In the genomic region with DNA sequence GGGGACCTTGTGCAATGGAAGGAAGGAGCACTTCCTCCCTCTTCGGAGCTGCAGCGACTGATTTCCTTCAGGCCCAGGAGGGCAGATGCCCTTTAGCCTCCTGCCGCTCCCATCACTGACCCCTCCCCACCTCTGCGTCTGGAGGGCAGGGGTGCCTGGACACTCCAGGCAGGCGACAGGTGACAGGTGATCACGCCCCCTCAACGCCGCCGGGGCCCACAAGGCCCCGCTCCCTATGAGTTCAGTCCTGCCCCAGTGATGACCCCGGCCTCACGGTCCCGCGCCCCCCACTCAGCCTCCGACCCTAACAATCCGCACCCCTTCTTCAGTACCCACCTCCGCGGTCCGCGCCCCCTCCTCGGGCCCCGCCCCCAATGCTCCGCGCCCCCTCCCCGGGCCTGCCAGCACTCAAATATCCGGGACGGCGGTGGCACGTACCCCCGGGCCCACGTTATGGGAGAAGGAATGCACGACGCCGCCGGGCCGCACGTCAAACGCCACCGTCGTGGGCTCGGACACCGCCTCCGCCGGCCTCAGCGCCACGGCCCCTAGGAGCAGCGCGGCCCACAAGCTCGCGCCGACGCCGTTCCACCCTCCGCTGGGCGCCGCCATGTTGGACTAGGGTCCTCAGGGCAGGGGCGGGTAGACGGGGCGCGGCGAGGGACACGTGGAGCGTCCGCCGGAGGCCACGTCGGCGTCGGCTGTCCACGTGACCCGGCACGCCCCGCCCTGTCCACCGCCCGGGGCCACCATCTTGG, we compare ENCODE assay signal across 8 cellular contexts. TPM values are rescaled to one million over a fixed set of nuclear protein-coding genes. Genes with fewer than 3 reads are reported as not detected.
DNase-seq lines count a peak whose midpoint lies in the region; ATAC-seq, FAIRE-seq and TF ChIP-seq lines count a peak whose summit lies in the region.

A gene (minus strand): TSS at position 620 of the 758 bp plus-strand sequence. CDS start 8 bp downstream, at position 612.

- peaks cover 15% of the 10 kb centered on the region for H3K36me3 Mint-ChIP-seq in HFFc6 (ENCODE audit: low read depth)
- peaks cover 9 to 14% of the 10 kb centered on the region in 2 donors for H3K36me3 Mint-ChIP-seq in activated naive CD4-positive, alpha-beta T cell treated with anti-CD3 and anti-CD28 coated beads, Interleukin-2, amount 50 U/mL, for 72 hours
- H3K36me3 Mint-ChIP-seq in glutamatergic neuron (ENCODE audit: unreplicated experiment): no peaks in the 10 kb centered on the region
- H3K36me3 Mint-ChIP-seq in osteocyte (ENCODE audit: unreplicated experiment): peaks cover 13% of the 10 kb centered on the region

- no peaks in the 10 kb centered on the region for H3K27me3 ChIP-seq in testis

- TF ChIP-seq CTCF in HFFc6 (IDR thresholded peaks at IDR 0.05) (no peak), glutamatergic neuron (IDR thresholded peaks at IDR 0.05; ENCODE audit: partially characterized antibody, unreplicated experiment) (no peak), osteocyte (IDR thresholded peaks at IDR 0.05) (no peak), testis (IDR thresholded peaks at IDR 0.05) (peak in 1 of 3 experiments; percentile 13)

- H3K4me3 Mint-ChIP-seq in HFFc6 (peak within 1 kb of the TSS; percentile 95), glutamatergic neuron (ENCODE audit: unreplicated experiment) (peak within 1 kb of the TSS; percentile 87), osteocyte (ENCODE audit: unreplicated experiment) (peak within 1 kb of the TSS; percentile 84)

- FAIRE-seq in G401.6 (lab: Jason Lieb, UNC): peak; percentile 45

- H3K4me3 ChIP-seq in testis: peak within 1 kb of the TSS; percentile 86 to 90

- intact Hi-C loops in testis (cut with DNase I; ENCODE audit: low total_unique reads): no loop called here

- peak within 1 kb of the TSS; percentile 71 to 79 for H3K27ac ChIP-seq in testis

- peaks cover 22% of the 10 kb centered on the region for H3K4me1 Mint-ChIP-seq in HFFc6 (ENCODE audit: low read depth)
- peaks cover 2% of the 10 kb centered on the region for H3K4me1 Mint-ChIP-seq in glutamatergic neuron (ENCODE audit: low read depth, unreplicated experiment)
- H3K4me1 Mint-ChIP-seq in osteocyte (ENCODE audit: unreplicated experiment): peaks cover 10% of the 10 kb centered on the region

- H3K9me3 Mint-ChIP-seq in HFFc6 (no peaks in the 10 kb centered on the region), glutamatergic neuron (ENCODE audit: unreplicated experiment) (no peaks in the 10 kb centered on the region), osteocyte (ENCODE audit: unreplicated experiment) (no peaks in the 10 kb centered on the region)
- no peaks in the 10 kb centered on the region for H3K9me3 Mint-ChIP-seq in activated naive CD4-positive, alpha-beta T cell treated with anti-CD3 and anti-CD28 coated beads, Interleukin-2, amount 50 U/mL, for 72 hours

- H3K27me3 Mint-ChIP-seq in HFFc6 (ENCODE audit: insufficient read depth) (peaks cover 5% of the 10 kb centered on the region), glutamatergic neuron (ENCODE audit: unreplicated experiment) (peaks cover 1% of the 10 kb centered on the region), osteocyte (ENCODE audit: unreplicated experiment) (no peaks in the 10 kb centered on the region)

- peaks cover 8% of the 10 kb centered on the region for H3K4me1 ChIP-seq in testis

- DNase-seq in HFFc6: peak; percentile 83
- peak; percentile 63 for DNase-seq in NCI-H128 (lab: John Stamatoyannopoulos, UW; ENCODE audit: unreplicated experiment)
- DNase-seq in SKM-1 treated with dmso at 0.1 percent for 144 hours (lab: John Stamatoyannopoulos, UW; ENCODE audit: unreplicated experiment): peak; percentile 80
- DNase-seq in activated naive CD4-positive, alpha-beta T cell treated with anti-CD3 and anti-CD28 coated beads, Interleukin-2, amount 50 U/mL, for 72 hours (ENCODE audit: low spot score in 2 of 2): peak; percentile 92 to 94
- DNase-seq in glutamatergic neuron: peak; percentile 96
- peak; percentile 97 for DNase-seq in osteocyte (ENCODE audit: extremely low spot score, unreplicated experiment)
- peak; percentile 95 for DNase-seq in testis

- H3K36me3 ChIP-seq in testis (ENCODE audit: low read depth, missing control alignments): no peaks in the 10 kb centered on the region

- ATAC-seq in activated naive CD4-positive, alpha-beta T cell treated with anti-CD3 and anti-CD28 coated beads, Interleukin-2, amount 50 U/mL, for 72 hours: peak; percentile 99 to 100

- no peaks in the 10 kb centered on the region for H3K9me3 ChIP-seq in testis

- TF ChIP-seq POLR2A in testis (IDR thresholded peaks at IDR 0.05): no peak

- H3K27ac Mint-ChIP-seq in HFFc6 (peak within 1 kb of the TSS; percentile 86), glutamatergic neuron (ENCODE audit: unreplicated experiment) (peak within 1 kb of the TSS; percentile 66), osteocyte (ENCODE audit: unreplicated experiment) (peak within 1 kb of the TSS; percentile 64)
- peak within 1 kb of the TSS; percentile 88 to 93 for H3K27ac Mint-ChIP-seq in activated naive CD4-positive, alpha-beta T cell treated with anti-CD3 and anti-CD28 coated beads, Interleukin-2, amount 50 U/mL, for 72 hours

- WGBS in testis, 2 donors: 1% methylated on average over 18 to 66 of the region's 75 CpGs

RNA-seq across cellular contexts. Expression of the gene that starts here (rescaled TPM):
- total RNA-seq in HFFc6 (2021; fragmentation: NEBNext Ultra II Directional; extraction: Animal tissue kit (Norgen Biotek cat#: 25700)): 100 to 1,000 TPM; 266 to 322 (median 283) TPM
- 10 to 100 TPM; 40.2 to 48.5 TPM for total RNA-seq in activated naive CD4-positive, alpha-beta T cell treated with anti-CD3 and anti-CD28 coated beads, Interleukin-2, amount 50 U/mL, for 72 hours
- total RNA-seq in glutamatergic neuron (ENCODE audit: unreplicated experiment) (32.6 TPM), osteocyte (95.4 and 103 TPM in 2 replicates), testis (10 to 100 TPM; 51.6 to 61.4 TPM)
- polyA plus RNA-seq in testis (ENCODE audit: insufficient read depth, low read depth, low replicate concordance): 87.0 TPM

Comparison
In these comparisons a context has a peak if more than half of its experiments do, and no peak if none do; other contexts are left out.
1. Peak in every context shown above with its lines: DNase-seq, ATAC-seq, H3K4me3 ChIP-seq and H3K27ac ChIP-seq.